21 cellular contexts compared by ENCODE assay signal in the genomic region with DNA sequence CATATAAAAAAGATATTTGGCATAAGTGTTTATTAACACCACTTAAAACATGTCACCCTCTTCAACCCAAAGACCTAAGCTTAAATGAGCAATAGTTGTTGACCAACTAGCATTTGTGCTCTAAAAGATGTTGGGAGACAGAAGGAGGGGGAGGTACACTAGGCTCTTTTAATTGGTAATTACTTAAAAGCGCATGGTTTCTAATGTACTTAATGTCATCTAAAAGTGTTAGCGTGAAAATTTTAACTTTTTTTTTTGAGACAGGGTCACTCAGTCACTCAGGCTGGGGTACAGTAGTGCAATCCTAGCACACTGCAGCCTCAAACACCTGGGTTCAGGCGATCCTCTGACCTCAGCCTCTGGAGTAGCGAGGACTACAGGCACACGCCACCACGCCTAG.
"Had no signal": no experiment of that assay in that cellular context is flagged by ENCODE, and none has a peak within 500 bp of the region (broad histone marks: within the 10 kb centered on the region; RNA-seq: fewer than 3 reads in every experiment).

No MANE protein-coding gene starts in this region.

- H3K9ac ChIP-seq: SK-N-SH had no signal

- H3K27me3 Mint-ChIP-seq: T-cell had no signal

- H3K4me3 Mint-ChIP-seq: T-cell had no signal

- DNase-seq: Karpas-422, KG1, MM.1S, NCI-H1092 treated with DMSO at 0.1 percent for 48 hours, NCI-H1436, NCI-H187, NCI-H2029, NCI-H2081 treated with DMSO at 0.1 percent for 48 hours, NCI-H2171, NCI-H226, NCI-H446, NCI-H510A, NCI-H526 treated with DMSO at 0.1 percent for 48 hours, NCI-H748 treated with DMSO at 0.1 percent for 48 hours, PC-3, SHP77, SK-N-SH, SW 1271, T-cell had no signal

- H3K9me3 ChIP-seq: SK-N-SH had no signal

- H3K27ac Mint-ChIP-seq: T-cell had no signal

- H3K9me3 Mint-ChIP-seq: T-cell had no signal

- H3K27ac ChIP-seq: RWPE1 had no signal

- ATAC-seq: Panc1, PC-3, T-cell had no signal

- H3K4me2 ChIP-seq: SK-N-SH had no signal
